Comparison of ENCODE assay signal across 9 cellular contexts in genomic region chr20:38731738-38732113, GRCh38. TPM values are rescaled to one million over a fixed set of nuclear protein-coding genes. Genes with fewer than 3 reads are reported as not detected.
DNase-seq lines count a peak whose midpoint lies in the region; ATAC-seq and TF ChIP-seq lines count a peak whose summit lies in the region.
"Had no signal": no experiment of that assay in that cellular context is flagged by ENCODE, and none has a peak within 500 bp of the region (broad histone marks: within the 10 kb centered on the region; RNA-seq: fewer than 3 reads in every experiment).

No MANE protein-coding gene starts in this region.

- BruUV-seq in A673 (replicated peaks; lab: Mats Ljungman, UMichigan) = no TSS peak

- CTCF ChIA-PET in A673 (lab: Charles Lee) = no interaction called here
- CTCF ChIA-PET in CD4-positive, alpha-beta memory T cell (lab: Charles Lee; ENCODE audit: partially characterized antibody) = interaction anchor here (0.7 to 2.3 kb wide), 18 partner anchors 8 to 230 kb away, joined by 3 to 15 read pairs (median 4); partner anchors contain the start of genes DHX35, FAM83D, PPP1R16B and SLC32A1

- peak overlapping the region in 1 of 7 donors; percentile 94 for H3K27ac Mint-ChIP-seq in CD4-positive, alpha-beta memory T cell

- H3K27ac ChIP-seq in A673 (ENCODE audit: low read depth, low read length, poor library complexity, severe bottlenecking) (no peak overlapping the region), RWPE2 (ENCODE audit: poor library complexity, severe bottlenecking) (no peak overlapping the region), left ventricle myocardium inferior (replicated peaks) (no peak overlapping the region), esophagus muscularis mucosa (replicated peaks in 1 of 4) (no peak overlapping the region)
- no peak overlapping the region for H3K27ac ChIP-seq in CD4-positive, alpha-beta memory T cell (ENCODE audit: low read depth, low read length)
- H3K27ac ChIP-seq: upper lobe of left lung had no signal

- peaks cover 30 to 47% (median 40%) of the 10 kb centered on the region in 4 donors for H3K4me1 Mint-ChIP-seq in CD4-positive, alpha-beta memory T cell

- H3K27me3 ChIP-seq in A673 (replicated peaks; ENCODE audit: insufficient read depth, low read depth, low read length, poor library complexity) (peaks cover 96% of the 10 kb centered on the region), RWPE2 (ENCODE audit: insufficient read depth, poor library complexity, severe bottlenecking) (peaks cover 100% of the 10 kb centered on the region), left ventricle myocardium inferior (ENCODE audit: low read depth) (peaks cover 100% of the 10 kb centered on the region), esophagus muscularis mucosa (peaks cover 0 to 96% (median 55%) of the 10 kb centered on the region in 4 donors)
- peaks cover 68% of the 10 kb centered on the region for H3K27me3 ChIP-seq in CD4-positive, alpha-beta memory T cell (ENCODE audit: insufficient read depth, low read length)

- WGBS in esophagus muscularis mucosa = 47% methylated on average over 1 of the region's 1 CpG

- no peak for ATAC-seq in RWPE2 (ENCODE audit: low read depth)

- TF ChIP-seq CTCF in A673 (conservative IDR thresholded peaks at IDR 0.05; ENCODE audit: low read depth, low read length) = 0 out of 2 replicates have a peak, but pooled peaks have one; percentile 2
- TF ChIP-seq CTCF in RWPE2 (IDR thresholded peaks at IDR 0.05; ENCODE audit: poor library complexity, severe bottlenecking) = peak; percentile 93
- no peak for TF ChIP-seq CTCF in left ventricle myocardium inferior (IDR thresholded peaks at IDR 0.05; ENCODE audit: borderline replicate concordance)
- no peak for TF ChIP-seq CTCF in esophagus muscularis mucosa (IDR thresholded peaks at IDR 0.05)

- no peak for TF ChIP-seq EP300 in esophagus muscularis mucosa (IDR thresholded peaks at IDR 0.05)

- POLR2A ChIA-PET in A673 (lab: Charles Lee; ENCODE audit: low non-redundant PET) = no interaction called here
- POLR2A ChIA-PET in CD4-positive, alpha-beta memory T cell (lab: Charles Lee; ENCODE audit: partially characterized antibody) = interaction anchor here (1.0 kb wide), 1 partner anchor 143 kb away, joined by 4 read pairs; no protein-coding TSS in a partner anchor

- H3K36me3 ChIP-seq in A673 (ENCODE audit: insufficient read depth, low read length, poor library complexity, severe bottlenecking) (no peaks in the 10 kb centered on the region), RWPE2 (ENCODE audit: low read depth) (no peaks in the 10 kb centered on the region), left ventricle myocardium inferior (no peaks in the 10 kb centered on the region), esophagus muscularis mucosa (no peaks in the 10 kb centered on the region)
- no peaks in the 10 kb centered on the region for H3K36me3 ChIP-seq in CD4-positive, alpha-beta memory T cell (ENCODE audit: insufficient read depth, low read length)
- H3K36me3 ChIP-seq: upper lobe of left lung had no signal

- peaks cover 0 to 8% of the 10 kb centered on the region in 2 donors for H3K36me3 Mint-ChIP-seq in CD4-positive, alpha-beta memory T cell

- H3K9me3 ChIP-seq in A673 (ENCODE audit: low read depth, low read length, poor library complexity, severe bottlenecking) (no peaks in the 10 kb centered on the region), RWPE2 (ENCODE audit: severe bottlenecking) (no peaks in the 10 kb centered on the region), left ventricle myocardium inferior (replicated peaks) (no peaks in the 10 kb centered on the region), esophagus muscularis mucosa (no peaks in the 10 kb centered on the region)
- H3K9me3 ChIP-seq in CD4-positive, alpha-beta memory T cell (ENCODE audit: control insufficient read depth in 1 of 2, low read length in 2 of 2) = no peaks in the 10 kb centered on the region
- H3K9me3 ChIP-seq: upper lobe of left lung had no signal

- no peak for TF ChIP-seq POLR2A in esophagus muscularis mucosa (IDR thresholded peaks at IDR 0.05; ENCODE audit: low read depth)

- peaks cover 65 to 84% of the 10 kb centered on the region in 2 donors for H3K27me3 Mint-ChIP-seq in CD4-positive, alpha-beta memory T cell

- H3K4me3 ChIP-seq in A673 (ENCODE audit: low read depth, low read length, poor library complexity, severe bottlenecking) (no peak overlapping the region), RWPE2 (ENCODE audit: severe bottlenecking) (no peak overlapping the region), left ventricle myocardium inferior (no peak overlapping the region), esophagus muscularis mucosa (peak overlapping the region in 1 of 4 donors; percentile 42)
- no peak overlapping the region for H3K4me3 ChIP-seq in CD4-positive, alpha-beta memory T cell (ENCODE audit: low read length in 2 of 2)

- H3K4me3 Mint-ChIP-seq in CD4-positive, alpha-beta memory T cell = peak overlapping the region in 5 of 8 donors; percentile 48 to 85 (median 73)

- peaks cover 0 to 25% (median 5%) of the 10 kb centered on the region in 8 donors for H3K9me3 Mint-ChIP-seq in CD4-positive, alpha-beta memory T cell

- no peak for DNase-seq in A673 (ENCODE audit: low spot score)
- DNase-seq in CD4-positive, alpha-beta memory T cell = no peak
- peak; percentile 36 for DNase-seq in RWPE2 (ENCODE audit: low spot score)
- peak; percentile 51 for DNase-seq in mesenteric fat pad (ENCODE audit: low spot score)
- DNase-seq in T-helper 9 cell = no peak
- DNase-seq in left ventricle myocardium inferior = no peak
- no peak for DNase-seq in esophagus muscularis mucosa (ENCODE audit: extremely low spot score)

- intact Hi-C loops in A673 (cut with micrococcal nuclease; ENCODE audit: unreplicated experiment) (loop anchor here (5.0 kb wide), 1 partner anchor 84 kb away; no protein-coding TSS in a partner anchor), left ventricle myocardium inferior (cut with micrococcal nuclease) (loop anchor here (5.0 kb wide), 1 partner anchor 84 kb away; no protein-coding TSS in a partner anchor), esophagus muscularis mucosa (cut with DNase I) (loop anchor here (5.0 kb wide), 1 partner anchor 84 kb away; no protein-coding TSS in a partner anchor)
- intact Hi-C loops in CD4-positive, alpha-beta memory T cell (cut with micrococcal nuclease) = loop anchor here (1.0 to 5.0 kb wide), 4 partner anchors 17 to 161 kb away; partner anchors contain the start of genes ACTR5 and PPP1R16B

- H3K4me1 ChIP-seq in A673 (ENCODE audit: insufficient read depth, low read length, poor library complexity, severe bottlenecking) (peaks cover 9% of the 10 kb centered on the region), RWPE2 (ENCODE audit: insufficient read depth, poor library complexity, severe bottlenecking) (no peaks in the 10 kb centered on the region), left ventricle myocardium inferior (peaks cover 33% of the 10 kb centered on the region), esophagus muscularis mucosa (peaks cover 23 to 47% (median 39%) of the 10 kb centered on the region in 4 donors)
- H3K4me1 ChIP-seq in CD4-positive, alpha-beta memory T cell (ENCODE audit: insufficient read depth, low read length) = peaks cover 44% of the 10 kb centered on the region

RNA-seq across cellular contexts. Expression of gene SLC32A1, which starts 7.4 kb away (rescaled TPM):
- total RNA-seq in A673 (2021) (not detected in 2 replicates), mesenteric fat pad (not detected), left ventricle myocardium inferior (not detected), esophagus muscularis mucosa (not detected)
- total RNA-seq in CD4-positive, alpha-beta memory T cell = not detected
- polyA plus RNA-seq in CD4-positive, alpha-beta memory T cell = not detected
- total RNA-seq: posterior vena cava, upper lobe of left lung had no signal

RNA-seq across cellular contexts. Expression of gene ACTR5, which starts 16.5 kb away (rescaled TPM):
- total RNA-seq in A673 (2021) = 11.2 and 11.5 TPM in 2 replicates
- 10 to 100 TPM; 16.9 to 17.4 TPM for total RNA-seq in CD4-positive, alpha-beta memory T cell
- polyA plus RNA-seq in CD4-positive, alpha-beta memory T cell = 10 to 100 TPM in 1 of 2 donors, 1 to 10 TPM in 1; 8.7 to 10.5 TPM
- 6.3 TPM for total RNA-seq in mesenteric fat pad
- total RNA-seq in left ventricle myocardium inferior = 3.1 TPM
- 1 to 10 TPM; 5.8 to 9.8 (median 8.6) TPM for total RNA-seq in esophagus muscularis mucosa

Comparison
In these comparisons a context has a peak if more than half of its experiments do, and no peak if none do; other contexts are left out.
1. DNase-seq: peak in RWPE2 (single experiment) and mesenteric fat pad (single experiment); none in A673 (single experiment), CD4-positive, alpha-beta memory T cell (0 of 5), T-helper 9 cell (single experiment), left ventricle myocardium inferior (single experiment) and esophagus muscularis mucosa (single experiment).
2. CTCF ChIP-seq: peak in A673 (single experiment) and RWPE2 (single experiment); none in left ventricle myocardium inferior (single experiment) and esophagus muscularis mucosa (0 of 3).